18 cellular contexts compared by ENCODE assay signal in genomic region chr1:235147269-235147668, GRCh38. TPM values are rescaled to one million over a fixed set of nuclear protein-coding genes. Genes with fewer than 3 reads are reported as not detected.
DNase-seq lines count a peak whose midpoint lies in the region; ATAC-seq and TF ChIP-seq lines count a peak whose summit lies in the region.
"Had no signal": no experiment of that assay in that cellular context is flagged by ENCODE, and none has a peak within 500 bp of the region (broad histone marks: within the 10 kb centered on the region; RNA-seq: fewer than 3 reads in every experiment).

No MANE protein-coding gene starts in this region.

- no peaks in the 10 kb centered on the region for H3K27me3 Mint-ChIP-seq in stimulated activated naive CD8-positive, alpha-beta T cell treated with anti-CD3 and anti-CD28 coated beads, Interleukin-15, amount 100 ng/mL, for 72 hours
- H3K27me3 Mint-ChIP-seq: CD8-positive, alpha-beta memory T cell had no signal

- intact Hi-C loops in left ventricle myocardium inferior (cut with micrococcal nuclease) = no loop called here

- H3K4me3 ChIP-seq in left ventricle myocardium inferior = no peak overlapping the region

- peaks cover 96% of the 10 kb centered on the region for H3K36me3 ChIP-seq in left ventricle myocardium inferior

- TF ChIP-seq CTCF in left ventricle myocardium inferior (IDR thresholded peaks at IDR 0.05; ENCODE audit: borderline replicate concordance) = no peak

- no peaks in the 10 kb centered on the region for H3K9me3 ChIP-seq in left ventricle myocardium inferior (replicated peaks)

- in situ Hi-C loops in KBM-7 (cut with MboI; ENCODE audit: low pct_unique_long_range_greater_than_20kb, low sequenced_read_pairs) = no loop called here

- no peak overlapping the region for H3K27ac Mint-ChIP-seq in stimulated activated naive CD8-positive, alpha-beta T cell treated with anti-CD3 and anti-CD28 coated beads, Interleukin-15, amount 100 ng/mL, for 72 hours

- H3K27me3 ChIP-seq in left ventricle myocardium inferior (ENCODE audit: low read depth) = no peaks in the 10 kb centered on the region

- no peaks in the 10 kb centered on the region for H3K9me3 Mint-ChIP-seq in stimulated activated naive CD8-positive, alpha-beta T cell treated with anti-CD3 and anti-CD28 coated beads, Interleukin-15, amount 100 ng/mL, for 72 hours
- H3K9me3 Mint-ChIP-seq: CD8-positive, alpha-beta memory T cell had no signal

- no peak overlapping the region for H3K4me3 Mint-ChIP-seq in stimulated activated naive CD8-positive, alpha-beta T cell treated with anti-CD3 and anti-CD28 coated beads, Interleukin-15, amount 100 ng/mL, for 72 hours
- H3K4me3 Mint-ChIP-seq: CD8-positive, alpha-beta memory T cell had no signal

- H3K27ac ChIP-seq in left ventricle myocardium inferior (replicated peaks) = no peak overlapping the region

- peaks cover 31% of the 10 kb centered on the region for H3K4me1 Mint-ChIP-seq in stimulated activated naive CD8-positive, alpha-beta T cell treated with anti-CD3 and anti-CD28 coated beads, Interleukin-15, amount 100 ng/mL, for 72 hours

- H3K4me1 ChIP-seq in left ventricle myocardium inferior = no peaks in the 10 kb centered on the region

- no peak for DNase-seq in stimulated activated naive CD8-positive, alpha-beta T cell treated with anti-CD3 and anti-CD28 coated beads, Interleukin-15, amount 100 ng/mL, for 72 hours
- DNase-seq in stimulated activated naive CD8-positive, alpha-beta T cell treated with anti-CD3 and anti-CD28 coated beads, Interleukin-15, Interleukin-2, amounts not matched to agents 100 U/mL and 50 U/mL, for 24 hours = no peak
- no peak for DNase-seq in foreskin melanocyte
- no peak for DNase-seq in left ventricle myocardium inferior
- no peak for DNase-seq in KBM-7
- DNase-seq: ACHN; C1 segment of cervical spinal cord; CD8-positive, alpha-beta memory T cell; DMS53; EL; GOT3; NCI-H1105; NCI-H1694; NCI-H2081 treated with DMSO at 0.1 percent for 48 hours had no signal

- peak; percentile 33 for ATAC-seq in stimulated activated naive CD8-positive, alpha-beta T cell treated with anti-CD3 and anti-CD28 coated beads, Interleukin-15, amount 100 ng/mL, for 72 hours
- no peak for ATAC-seq in stimulated activated naive CD8-positive, alpha-beta T cell treated with anti-CD3 and anti-CD28 coated beads, Interleukin-15, Interleukin-2, amounts not matched to agents 100 U/mL and 50 U/mL, for 24 hours
- ATAC-seq in GM21737 (IDR thresholded peaks at IDR 0.05; ENCODE audit: unreplicated experiment) (peak; percentile 62), HG03520 (IDR thresholded peaks at IDR 0.05; ENCODE audit: unreplicated experiment) (peak; percentile 60)
- ATAC-seq: HCT116, Right ventricle myocardium inferior had no signal

RNA-seq across cellular contexts. Expression of gene RBM34, which starts 13.8 kb away (rescaled TPM):
- 55.6 TPM for total RNA-seq in left ventricle myocardium inferior

RNA-seq across cellular contexts. Expression of gene TOMM20, which starts 18.6 kb away (rescaled TPM):
- total RNA-seq in left ventricle myocardium inferior = 84.1 TPM
